Comparison of ENCODE assay signal across 8 cellular contexts in genomic region chr21:32257952-32258785, GRCh38. TPM values are rescaled to one million over a fixed set of nuclear protein-coding genes. Genes with fewer than 3 reads are reported as not detected.
DNase-seq lines count a peak whose midpoint lies in the region; ATAC-seq, FAIRE-seq and TF ChIP-seq lines count a peak whose summit lies in the region.

No MANE protein-coding gene starts in this region.

- TF ChIP-seq CTCF in DOHH2 (IDR thresholded peaks at IDR 0.05; ENCODE audit: low read depth, low read length, poor library complexity, severe bottlenecking) = peak; percentile 68
- TF ChIP-seq CTCF in Panc1 (IDR thresholded peaks at IDR 0.05) = peak; percentile 78
- TF ChIP-seq CTCF in K562 (IDR thresholded peaks at IDR 0.05 in 2 of 3, conservative IDR thresholded peaks at IDR 0.05 in 1 of 3; ENCODE audit: insufficient read depth in 2 of 3, low read depth in 1 of 3, low read length in 3 of 3) = peak; percentile 87 to 94 (median 91)

- peak; percentile 64 for DNase-seq in MG63
- peak; percentile 53 for DNase-seq in Panc1 (ENCODE audit: low read depth, low spot score)
- peak; percentile 76 to 84 (median 78) for DNase-seq in K562 (ENCODE audit: extremely low read depth in 1 of 4, low spot score in 3 of 4)
- peak; percentile 54 for DNase-seq in iPS DF 19.7 (ENCODE audit: low read depth, low spot score)
- DNase-seq in skeletal muscle cell (ENCODE audit: low read depth) = peak; percentile 36

- CTCF ChIA-PET in Panc1 (lab: Charles Lee) (interaction anchor here (0.6 kb wide), 1 partner anchor 94 kb away, joined by 3 read pairs; no protein-coding TSS in a partner anchor), K562 (lab: Yijun Ruan, JAX; ENCODE audit: low intra/inter-chr PET ratio) (interaction anchor here (0.7 to 1.8 kb wide), 6 partner anchors 162 to 1060 kb away, joined by 3 to 10 read pairs (median 4); no protein-coding TSS in a partner anchor)

- H3K9me2 ChIP-seq in DOHH2 (replicated peaks; ENCODE audit: control insufficient read depth, low read length) = no peaks in the 10 kb centered on the region

- H3K36me3 ChIP-seq in DOHH2 (ENCODE audit: control insufficient read depth, low read length) (no peaks in the 10 kb centered on the region), MG63 (no peaks in the 10 kb centered on the region), Panc1 (ENCODE audit: control insufficient read depth, insufficient read depth, low read length) (no peaks in the 10 kb centered on the region), K562 (ENCODE audit: control insufficient read depth, insufficient read depth, low read length) (no peaks in the 10 kb centered on the region)

- no peak for TF ChIP-seq POLR2A in K562 (conservative IDR thresholded peaks at IDR 0.05)

- H2AFZ ChIP-seq in K562 (ENCODE audit: low read depth, low read length) = no peak overlapping the region

- WGBS in K562 (ENCODE audit: insufficient coverage, low coverage, missing lambda C conversion rate) = 18% methylated on average over 16 of the region's 16 CpGs

- intact Hi-C loops in Panc1 (cut with micrococcal nuclease; ENCODE audit: unreplicated experiment) = loop anchor here (2.0 kb wide), 2 partner anchors 391 to 477 kb away; no protein-coding TSS in a partner anchor
- intact Hi-C loops in K562 (cut with micrococcal nuclease) = loop anchor here (1.0 kb wide), 5 partner anchors 74 to 472 kb away; no protein-coding TSS in a partner anchor

- TF ChIP-seq RAD21 in K562 (CRISPR knock-in tag; conservative IDR thresholded peaks at IDR 0.05 in 1 of 2, IDR thresholded peaks at IDR 0.05 in 1 of 2) = peak; percentile 88 to 93

- H3F3A ChIP-seq in DOHH2 (ENCODE audit: control insufficient read depth, insufficient read depth) = no peaks in the 10 kb centered on the region

- no peak for TF ChIP-seq EP300 in K562 (IDR thresholded peaks at IDR 0.05; ENCODE audit: low read length)

- H3K27me3 ChIP-seq in DOHH2 (ENCODE audit: control insufficient read depth, low read length) = peaks cover 14% of the 10 kb centered on the region
- H3K27me3 ChIP-seq in MG63 = no peaks in the 10 kb centered on the region
- H3K27me3 ChIP-seq in Panc1 (ENCODE audit: control insufficient read depth, insufficient read depth, low read length) = peaks cover 5% of the 10 kb centered on the region; the same call in 1 of the 2 replicates
- peaks cover 40 to 41% of the 10 kb centered on the region in 2 experiments for H3K27me3 ChIP-seq in K562 (ENCODE audit: control insufficient read depth in 2 of 2, insufficient read depth in 2 of 2, low read length in 2 of 2)

- H3K4me1 ChIP-seq in DOHH2 (ENCODE audit: control insufficient read depth, low read length) (no peaks in the 10 kb centered on the region), Panc1 (ENCODE audit: control insufficient read depth, insufficient read depth, low read length) (no peaks in the 10 kb centered on the region; the same call in 1 of the 2 replicates), K562 (replicated peaks in 1 of 2; ENCODE audit: control insufficient read depth in 2 of 2, insufficient read depth in 2 of 2, low read length in 2 of 2) (0 out of 5 replicates have a peak, but pooled peaks cover 0 to 3% of the 10 kb centered on the region in 2 experiments)

- H3K79me2 ChIP-seq in DOHH2 (ENCODE audit: control insufficient read depth, low read length) (no peaks in the 10 kb centered on the region), K562 (ENCODE audit: control insufficient read depth, insufficient read depth, low read length) (no peaks in the 10 kb centered on the region)

- no peak overlapping the region for H3K4me3 ChIP-seq in DOHH2 (ENCODE audit: low read length)
- H3K4me3 ChIP-seq in MG63 = no peak overlapping the region
- H3K4me3 ChIP-seq in Panc1 (ENCODE audit: low read depth in 2 of 2, low read length in 2 of 2) = no peak overlapping the region
- H3K4me3 ChIP-seq in K562 = no peak overlapping the region
- H3K4me3 ChIP-seq in skeletal muscle cell (ENCODE audit: low read depth, low read length) = no peak overlapping the region

- BruUV-seq in Panc1 (replicated peaks; lab: Mats Ljungman, UMichigan) = no TSS peak
- BruUV-seq in K562 (replicated peaks; lab: Mats Ljungman, UMichigan) = no TSS peak

- in situ Hi-C loops in Panc1 (cut with HindIII; ENCODE audit: low pct_unique_long_range_greater_than_20kb, low sequenced_read_pairs) (no loop called here), K562 (cut with MboI) (no loop called here)

- H3K4me2 ChIP-seq in DOHH2 (ENCODE audit: low read length) (no peak overlapping the region), K562 (ENCODE audit: insufficient read depth, low read length) (no peak overlapping the region; the same call in 1 of the 2 replicates)

- H3K27ac ChIP-seq in DOHH2 (ENCODE audit: low read depth, low read length) = no peak overlapping the region
- no peak overlapping the region for H3K27ac ChIP-seq in Panc1 (ENCODE audit: low read length)
- H3K27ac ChIP-seq in K562 (ENCODE audit: extremely low read depth, low read depth, low read length) = no peak overlapping the region

- no peaks in the 10 kb centered on the region for H3K9me1 ChIP-seq in K562 (ENCODE audit: control insufficient read depth, insufficient read depth, low read length)

- POLR2A ChIA-PET in Panc1 (lab: Charles Lee) (no interaction called here), K562 (lab: Yijun Ruan, JAX) (interaction anchor here (0.8 to 1.5 kb wide), 5 partner anchors 10 to 162 kb away, joined by 3 to 4 read pairs (median 3); no protein-coding TSS in a partner anchor)

- ATAC-seq in GM21526 (IDR thresholded peaks at IDR 0.05; ENCODE audit: low FRiP score, unreplicated experiment) = peak; percentile 63
- peak; percentile 94 for ATAC-seq in Panc1
- peak; percentile 97 for ATAC-seq in K562
- ATAC-seq in HG03196 (IDR thresholded peaks at IDR 0.05; ENCODE audit: unreplicated experiment) = no peak

- H4K20me1 ChIP-seq in DOHH2 (ENCODE audit: control insufficient read depth, insufficient read depth, low read depth, low read length) (no peaks in the 10 kb centered on the region), K562 (replicated peaks; ENCODE audit: control insufficient read depth, insufficient read depth, low read length) (no peaks in the 10 kb centered on the region)

- FAIRE-seq in K562 (lab: Jason Lieb, UNC) = peak; percentile 99

- no peaks in the 10 kb centered on the region for H3K9me3 ChIP-seq in DOHH2 (ENCODE audit: control insufficient read depth, insufficient read depth, low read length)
- H3K9me3 ChIP-seq in MG63 = no peaks in the 10 kb centered on the region
- H3K9me3 ChIP-seq in Panc1 (ENCODE audit: control insufficient read depth, insufficient read depth, low read depth, low read length) = no peaks in the 10 kb centered on the region
- no peaks in the 10 kb centered on the region for H3K9me3 ChIP-seq in K562 (replicated peaks; ENCODE audit: control insufficient read depth, insufficient read depth, low read depth, low read length)

- H3K9ac ChIP-seq in K562 (ENCODE audit: insufficient read depth in 1 of 2, low read depth in 2 of 2, low read length in 2 of 2) = no peak overlapping the region

RNA-seq across cellular contexts. Expression of gene MIS18A, which starts 20.7 kb away (rescaled TPM):
- total RNA-seq in MG63 (2014; rRNA removed; shearing (Covaris generic); ENCODE audit: low replicate concordance) = 14.9 and 20.6 TPM in 2 replicates
- total RNA-seq in Panc1 (2021; ENCODE audit: unreplicated experiment) = 16.3 TPM
- polyA plus RNA-seq in Panc1 (2012; ENCODE audit: insufficient read length) = 12.4 TPM
- 4.4 and 8.3 TPM in 2 replicates for total RNA-seq in K562 (2011; cell fraction: chromatin; rRNA removed; ENCODE audit: low replicate concordance)
- total RNA-seq in K562 (2011; cell fraction: nucleolus; rRNA removed) = 6.5 and 6.6 TPM in 2 replicates
- total RNA-seq in K562 (2011; cell fraction: nucleoplasm; rRNA removed) = 9.5 and 9.8 TPM in 2 replicates
- 48.2 and 62.1 TPM in 2 replicates for total RNA-seq in K562 (2014; rRNA removed)
- total RNA-seq in K562 (2014; rRNA removed; fragmentation: Illumina TruSeq; extraction: Trizol) = 60.5 and 69.1 TPM in 2 replicates
- 58.6 and 63.6 TPM in 2 replicates for total RNA-seq in K562 (2015; rRNA removed; fragmentation: Illumina TruSeq; extraction: Trizol)
- 58.1 and 60.3 TPM in 2 replicates for total RNA-seq in K562 (2021)
- 43.2 and 55.8 TPM in 2 replicates for polyA plus RNA-seq in K562 (2011; rRNA removed)
- polyA plus RNA-seq in K562 (2011; cell fraction: cytosol; rRNA removed) = 30.9 and 35.9 TPM in 2 replicates
- 11.8 and 12.4 TPM in 2 replicates for polyA plus RNA-seq in K562 (2011; cell fraction: nucleus; rRNA removed)
- polyA plus RNA-seq in K562 (2012) = 44.9 and 67.5 TPM in 2 replicates
- 65.9 and 73.3 TPM in 2 replicates for polyA plus RNA-seq in K562 (2014; fragmentation: Illumina TruSeq; extraction: Trizol)
- 10 to 100 TPM; 17.7 to 34.2 TPM for polyA plus RNA-seq in K562 (2014; fragmentation: Nextera tagmentation; extraction: Ambion mirVana)
- 75.3 and 83.0 TPM in 2 replicates for polyA plus RNA-seq in K562 (2014; rRNA removed)
- 18.4 and 20.9 TPM in 2 replicates for polyA minus RNA-seq in K562 (2011; rRNA and poly(A)+ RNA removed)
- 8.6 and 13.6 TPM in 2 replicates for polyA minus RNA-seq in K562 (2011; cell fraction: cytosol; rRNA and poly(A)+ RNA removed)
- polyA minus RNA-seq in K562 (2011; cell fraction: nucleus; rRNA and poly(A)+ RNA removed) = 4.0 and 5.2 TPM in 2 replicates

RNA-seq across cellular contexts. Expression of gene MRAP, which starts 40.5 kb away (rescaled TPM):
- total RNA-seq in MG63 (2014; rRNA removed; shearing (Covaris generic); ENCODE audit: low replicate concordance) = not detected in 2 replicates
- total RNA-seq in Panc1 (2021; ENCODE audit: unreplicated experiment) (not detected), K562 (2014; rRNA removed) (not detected in 2 replicates), K562 (2014; rRNA removed; fragmentation: Illumina TruSeq; extraction: Trizol) (not detected in 2 replicates), K562 (2015; rRNA removed; fragmentation: Illumina TruSeq; extraction: Trizol) (not detected in 2 replicates), K562 (2021) (not detected in 2 replicates)
- polyA plus RNA-seq in Panc1 (2012; ENCODE audit: insufficient read length) = not detected
- not detected in 2 replicates for total RNA-seq in K562 (2011; cell fraction: chromatin; rRNA removed; ENCODE audit: low replicate concordance)
- total RNA-seq in K562 (2011; cell fraction: nucleolus; rRNA removed) = not detected in 2 replicates
- 0.51 TPM in 1 of 2 replicates, not detected in the other for total RNA-seq in K562 (2011; cell fraction: nucleoplasm; rRNA removed)
- polyA plus RNA-seq in K562 (2011; rRNA removed) (not detected in 2 replicates), K562 (2014; fragmentation: Illumina TruSeq; extraction: Trizol) (not detected in 2 replicates), K562 (2014; fragmentation: Nextera tagmentation; extraction: Ambion mirVana) (1 to 10 TPM in 1 of 2 experiments, under 1 TPM in 1; 0.63 to 2.3 TPM), K562 (2014; rRNA removed) (not detected in 2 replicates)
- polyA plus RNA-seq in K562 (2011; cell fraction: cytosol; rRNA removed) = 0.07 TPM in 1 of 2 replicates, not detected in the other
- polyA plus RNA-seq in K562 (2011; cell fraction: nucleus; rRNA removed) = not detected in 2 replicates
- not detected in 2 replicates for polyA plus RNA-seq in K562 (2012)
- polyA minus RNA-seq in K562 (2011; rRNA and poly(A)+ RNA removed) = not detected in 2 replicates
- polyA minus RNA-seq in K562 (2011; cell fraction: cytosol; rRNA and poly(A)+ RNA removed) = not detected in 2 replicates
- polyA minus RNA-seq in K562 (2011; cell fraction: nucleus; rRNA and poly(A)+ RNA removed) = not detected in 2 replicates
